ENCODE assay signal across 8 cellular contexts in the genomic region with DNA sequence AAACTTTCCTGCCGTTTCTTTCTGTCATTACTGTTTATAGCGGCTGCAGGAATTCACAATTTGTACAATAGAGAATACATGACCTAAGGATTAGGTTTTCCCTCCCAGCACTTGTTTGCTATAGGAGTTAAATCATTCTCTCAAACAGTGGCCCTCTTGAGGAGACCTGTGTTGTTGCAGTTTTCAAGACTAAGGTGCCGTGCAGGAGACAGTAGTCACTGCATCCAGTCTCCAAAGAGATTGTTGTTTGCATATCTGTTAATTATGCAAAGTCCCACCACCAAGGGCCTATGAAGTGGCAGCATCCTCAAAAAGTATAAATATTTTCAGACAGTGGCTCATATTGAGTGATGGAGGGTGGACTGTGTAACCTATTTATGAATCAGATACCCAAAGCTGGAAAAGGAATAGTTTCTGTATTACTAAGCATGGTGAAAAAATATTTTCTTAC. TPM values are rescaled to one million over a fixed set of nuclear protein-coding genes. Genes with fewer than 3 reads are reported as not detected.
DNase-seq lines count a peak whose midpoint lies in the region; ATAC-seq and TF ChIP-seq lines count a peak whose summit lies in the region.

No MANE protein-coding gene starts in this region.

- 8 to 16% (median 15%) methylated on average over 3 of the region's 3 CpGs for WGBS in ovary, 3 donors

- no peaks in the 10 kb centered on the region for H3K9me3 ChIP-seq in ovary

- no peak overlapping the region for H3K27ac Mint-ChIP-seq in activated naive CD4-positive, alpha-beta T cell treated with anti-CD3 and anti-CD28 coated beads for 36 hours

- peak; percentile 30 to 48 (median 45) for TF ChIP-seq CTCF in ovary (IDR thresholded peaks at IDR 0.05)

- H3K27ac ChIP-seq in ovary = no peak overlapping the region

- no peaks in the 10 kb centered on the region for H3K9me3 Mint-ChIP-seq in activated naive CD4-positive, alpha-beta T cell treated with anti-CD3 and anti-CD28 coated beads for 36 hours

- H3K4me1 ChIP-seq in ovary (ENCODE audit: insufficient read depth) = peaks cover 7% of the 10 kb centered on the region

- CTCF ChIA-PET in activated naive CD4-positive, alpha-beta T cell treated with anti-CD3 and anti-CD28 coated beads for 36 hours (lab: Charles Lee) = interaction anchor here (1.2 kb wide), 1 partner anchor 346 kb away, joined by 3 read pairs; no protein-coding TSS in a partner anchor

- no peaks in the 10 kb centered on the region for H3K36me3 ChIP-seq in ovary

- H3K4me3 Mint-ChIP-seq in activated naive CD4-positive, alpha-beta T cell treated with anti-CD3 and anti-CD28 coated beads for 36 hours = no peak overlapping the region

- H3K27me3 Mint-ChIP-seq in activated naive CD4-positive, alpha-beta T cell treated with anti-CD3 and anti-CD28 coated beads for 36 hours (ENCODE audit: low read depth) = peaks cover 46% of the 10 kb centered on the region

- intact Hi-C loops in activated naive CD4-positive, alpha-beta T cell treated with anti-CD3 and anti-CD28 coated beads for 36 hours (cut with micrococcal nuclease) = loop anchor here (2.0 to 5.0 kb wide), 2 partner anchors 132 to 195 kb away; no protein-coding TSS in a partner anchor
- intact Hi-C loops in ovary (cut with DNase I) = loop anchor here in 3 of 4 donors (5.0 to 10.0 kb wide), 3 partner anchors 128 to 345 kb away; partner anchors contain the start of gene ME3 (in 1 of the 3)

- no peak for TF ChIP-seq EP300 in ovary (IDR thresholded peaks at IDR 0.05)

- in situ Hi-C loops in SK-MEL-5 (cut with HindIII; ENCODE audit: low pct_unique_long_range_greater_than_20kb, low sequenced_read_pairs) = no loop called here

- no peaks in the 10 kb centered on the region for H3K27me3 ChIP-seq in ovary

- ATAC-seq in HG02840 (IDR thresholded peaks at IDR 0.05; ENCODE audit: low FRiP score, unreplicated experiment) = no peak

- H3K4me1 Mint-ChIP-seq in activated naive CD4-positive, alpha-beta T cell treated with anti-CD3 and anti-CD28 coated beads for 36 hours (ENCODE audit: low read depth) = peaks cover 53% of the 10 kb centered on the region

- TF ChIP-seq POLR2A in ovary (IDR thresholded peaks at IDR 0.05) = no peak

- peak overlapping the region; percentile 76 for H3K4me3 ChIP-seq in ovary

- peak; percentile 38 for DNase-seq in activated naive CD4-positive, alpha-beta T cell treated with anti-CD3 and anti-CD28 coated beads for 36 hours
- DNase-seq in activated naive CD4-positive, alpha-beta T cell treated with Interleukin-2 at 50 U/mL for 16 hours = no peak
- DNase-seq in HT-29 (ENCODE audit: low spot score) = peak; percentile 84
- peak; percentile 59 for DNase-seq in SK-MEL-5 (ENCODE audit: low read depth, low spot score)
- DNase-seq in fibroblast of gingiva (ENCODE audit: low read depth) = peak; percentile 46
- DNase-seq in ovary = no peak
- no peak for DNase-seq in GOT3 (lab: John Stamatoyannopoulos, UW)

- H3K36me3 Mint-ChIP-seq in activated naive CD4-positive, alpha-beta T cell treated with anti-CD3 and anti-CD28 coated beads for 36 hours (ENCODE audit: low read depth) = no peaks in the 10 kb centered on the region

RNA-seq across cellular contexts. Expression of gene PRSS23, which starts 2.3 kb away (rescaled TPM):
- under 1 TPM; 0.35 to 0.38 TPM for total RNA-seq in activated naive CD4-positive, alpha-beta T cell treated with anti-CD3 and anti-CD28 coated beads for 36 hours
- 13.9 and 14.2 TPM in 2 replicates for total RNA-seq in HT-29 (2014; rRNA removed; shearing (Covaris generic))
- total RNA-seq in SK-MEL-5 (2014; rRNA removed; shearing (Covaris generic)) = 23.5 and 34.2 TPM in 2 replicates
- polyA plus RNA-seq in SK-MEL-5 (2015; cell fraction: cytosol; rRNA removed) = 31.9 and 32.9 TPM in 2 replicates
- polyA plus RNA-seq in SK-MEL-5 (2015; cell fraction: nucleus; rRNA removed) = 7.4 and 8.3 TPM in 2 replicates
- 10 to 100 TPM; 13.5 to 62.1 (median 29.5) TPM for total RNA-seq in ovary
- polyA plus RNA-seq in ovary = 100 to 1,000 TPM in 1 of 2 donors, 10 to 100 TPM in 1; 54.4 to 129 TPM

Comparison
In these comparisons a context has a peak if more than half of its experiments do, and no peak if none do; other contexts are left out.
1. DNase-seq: peak in activated naive CD4-positive, alpha-beta T cell treated with anti-CD3 and anti-CD28 coated beads for 36 hours (single experiment), HT-29 (single experiment), SK-MEL-5 (single experiment) and fibroblast of gingiva (single experiment); none in activated naive CD4-positive, alpha-beta T cell treated with Interleukin-2 at 50 U/mL for 16 hours (single experiment), ovary (0 of 5) and GOT3 (single experiment).
2. RNA of gene PRSS23, which starts 2.3 kb away (total RNA-seq): 23.5 to 34.2 TPM in SK-MEL-5, 13.5 to 62.1 TPM in ovary and 13.9 to 14.2 TPM in HT-29; 0.35 to 0.38 TPM in activated naive CD4-positive, alpha-beta T cell treated with anti-CD3 and anti-CD28 coated beads for 36 hours; every median in the first group is over 10 times any median in the second.